ENCODE assay signal across 11 cellular contexts in the genomic region with DNA sequence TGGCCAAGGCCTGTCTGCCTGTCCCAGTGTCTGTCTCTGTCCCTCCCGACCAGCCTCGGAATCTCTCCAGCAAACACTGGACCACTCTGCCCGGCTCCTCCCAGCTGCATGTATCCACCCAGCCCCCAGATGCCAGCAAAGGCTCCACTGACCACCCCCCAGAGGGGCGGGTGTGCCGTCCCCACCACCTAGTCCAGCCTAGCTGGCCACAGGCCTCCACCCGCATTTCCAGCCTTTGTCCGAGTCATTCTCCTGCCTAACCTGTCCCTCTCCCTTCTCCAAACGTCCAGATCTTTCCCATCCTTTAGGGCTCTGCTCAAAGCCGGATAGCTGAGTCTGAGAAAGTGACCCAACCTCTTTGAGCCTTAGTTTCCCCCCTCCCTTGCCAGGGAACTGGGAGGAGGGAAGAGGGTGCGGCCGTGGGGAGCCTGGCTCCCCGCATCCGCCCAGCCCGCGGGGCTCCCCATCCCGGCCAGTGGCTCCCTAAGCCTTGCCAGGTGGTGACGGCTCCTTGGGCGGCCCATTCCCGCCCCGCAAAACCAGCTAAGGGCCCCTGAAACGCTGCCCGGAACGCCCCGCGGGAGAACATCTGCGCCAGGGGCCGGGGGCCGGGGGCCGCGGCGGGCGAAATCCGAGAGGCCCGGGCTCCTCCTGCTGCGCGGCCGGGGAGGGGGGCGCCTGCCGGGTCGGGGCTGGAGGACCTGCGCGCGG. TPM values are rescaled to one million over a fixed set of nuclear protein-coding genes. Genes with fewer than 3 reads are reported as not detected.
DNase-seq lines count a peak whose midpoint lies in the region; ATAC-seq and TF ChIP-seq lines count a peak whose summit lies in the region.
"Had no signal": no experiment of that assay in that cellular context is flagged by ENCODE, and none has a peak within 500 bp of the region (broad histone marks: within the 10 kb centered on the region; RNA-seq: fewer than 3 reads in every experiment).

No MANE protein-coding gene starts in this region.

- no peaks in the 10 kb centered on the region for H3K36me3 Mint-ChIP-seq in activated CD4-positive, alpha-beta memory T cell treated with anti-CD3 and anti-CD28 coated beads, Interleukin-2, amount 10 ng/mL, durations not matched to agents 7 days and 5 days (ENCODE audit: low read depth)
- no peaks in the 10 kb centered on the region for H3K36me3 Mint-ChIP-seq in activated CD4-positive, alpha-beta memory T cell treated with anti-CD3 and anti-CD28 coated beads for 36 hours
- peaks cover 8% of the 10 kb centered on the region for H3K36me3 Mint-ChIP-seq in T-helper 17 cell (ENCODE audit: low read depth)
- no peaks in the 10 kb centered on the region for H3K36me3 Mint-ChIP-seq in CD8-positive, alpha-beta memory T cell

- no peak overlapping the region; the same call in 1 of the 2 replicates for H3K9ac ChIP-seq in iPS-20b (ENCODE audit: low read depth, low read length)

- no peak overlapping the region for H3K27ac Mint-ChIP-seq in activated CD4-positive, alpha-beta memory T cell treated with anti-CD3 and anti-CD28 coated beads, Interleukin-2, amount 10 ng/mL, durations not matched to agents 7 days and 5 days
- H3K27ac Mint-ChIP-seq in activated CD4-positive, alpha-beta memory T cell treated with anti-CD3 and anti-CD28 coated beads for 36 hours = no peak overlapping the region
- H3K27ac Mint-ChIP-seq in T-helper 17 cell = no peak overlapping the region
- no peak overlapping the region for H3K27ac Mint-ChIP-seq in CD8-positive, alpha-beta memory T cell

- TF ChIP-seq POLR2A in testis (IDR thresholded peaks at IDR 0.05) = no peak

- CTCF ChIA-PET in activated CD4-positive, alpha-beta memory T cell treated with anti-CD3 and anti-CD28 coated beads, Interleukin-2, amount 10 ng/mL, durations not matched to agents 7 days and 5 days (lab: Charles Lee) = no interaction called here
- CTCF ChIA-PET in activated CD4-positive, alpha-beta memory T cell treated with anti-CD3 and anti-CD28 coated beads for 36 hours (lab: Charles Lee) = no interaction called here
- CTCF ChIA-PET in CD8-positive, alpha-beta memory T cell (lab: Charles Lee) = interaction anchor here (1.0 kb wide), 1 partner anchor 19 kb away, joined by 3 read pairs; no protein-coding TSS in a partner anchor

- DNase-seq in activated CD4-positive, alpha-beta memory T cell treated with anti-CD3 and anti-CD28 coated beads, Interleukin-2, amount 10 ng/mL, durations not matched to agents 7 days and 5 days = no peak
- no peak for DNase-seq in activated CD4-positive, alpha-beta memory T cell treated with anti-CD3 and anti-CD28 coated beads for 36 hours
- DNase-seq in T-helper 17 cell (no peak), testis (no peak), NCI-H1105 treated with DMSO at 0.1 percent for 48 hours (lab: John Stamatoyannopoulos, UW) (no peak), GM19238 (ENCODE audit: insufficient read length, low spot score) (no peak)
- DNase-seq in CD8-positive, alpha-beta memory T cell = no peak
- DNase-seq: MM.1S had no signal

- no peaks in the 10 kb centered on the region for H3K9me3 Mint-ChIP-seq in activated CD4-positive, alpha-beta memory T cell treated with anti-CD3 and anti-CD28 coated beads, Interleukin-2, amount 10 ng/mL, durations not matched to agents 7 days and 5 days
- H3K9me3 Mint-ChIP-seq in activated CD4-positive, alpha-beta memory T cell treated with anti-CD3 and anti-CD28 coated beads for 36 hours = no peaks in the 10 kb centered on the region
- H3K9me3 Mint-ChIP-seq in CD8-positive, alpha-beta memory T cell = peaks cover 0 to 4% (median 0%) of the 10 kb centered on the region in 5 donors

- TF ChIP-seq CTCF in testis (IDR thresholded peaks at IDR 0.05) = no peak

- H3K27me3 Mint-ChIP-seq in activated CD4-positive, alpha-beta memory T cell treated with anti-CD3 and anti-CD28 coated beads, Interleukin-2, amount 10 ng/mL, durations not matched to agents 7 days and 5 days = peaks cover 42% of the 10 kb centered on the region
- H3K27me3 Mint-ChIP-seq in activated CD4-positive, alpha-beta memory T cell treated with anti-CD3 and anti-CD28 coated beads for 36 hours = peaks cover 23% of the 10 kb centered on the region
- peaks cover 36% of the 10 kb centered on the region for H3K27me3 Mint-ChIP-seq in T-helper 17 cell
- H3K27me3 Mint-ChIP-seq in CD8-positive, alpha-beta memory T cell = peaks cover 23 to 47% of the 10 kb centered on the region in 2 donors

- no peak for ATAC-seq in T-helper 17 cell
- ATAC-seq: sciatic nerve had no signal

- H3K4me1 ChIP-seq in iPS-20b (ENCODE audit: insufficient read depth, low read length) (peaks cover 7% of the 10 kb centered on the region; the same call in 1 of the 2 replicates), testis (peaks cover 12% of the 10 kb centered on the region)
- no peaks in the 10 kb centered on the region for H3K4me1 ChIP-seq in CD8-positive, alpha-beta memory T cell (ENCODE audit: insufficient read depth, low read length)

- no peaks in the 10 kb centered on the region for H3K9me3 ChIP-seq in T-helper 17 cell (ENCODE audit: control insufficient read depth, low read length, poor library complexity, severe bottlenecking)
- H3K9me3 ChIP-seq in iPS-20b (ENCODE audit: insufficient read depth, low read depth, low read length) = no peaks in the 10 kb centered on the region
- H3K9me3 ChIP-seq in testis = no peaks in the 10 kb centered on the region
- no peaks in the 10 kb centered on the region for H3K9me3 ChIP-seq in CD8-positive, alpha-beta memory T cell (ENCODE audit: low read length)

- H3K27ac ChIP-seq in iPS-20b (ENCODE audit: low read length) = no peak overlapping the region
- peak overlapping the region; percentile 16 to 61 for H3K27ac ChIP-seq in testis
- no peak overlapping the region for H3K27ac ChIP-seq in CD8-positive, alpha-beta memory T cell (ENCODE audit: low read depth, low read length)

- H3K4me3 Mint-ChIP-seq in activated CD4-positive, alpha-beta memory T cell treated with anti-CD3 and anti-CD28 coated beads, Interleukin-2, amount 10 ng/mL, durations not matched to agents 7 days and 5 days = peak overlapping the region; percentile 17
- H3K4me3 Mint-ChIP-seq in activated CD4-positive, alpha-beta memory T cell treated with anti-CD3 and anti-CD28 coated beads for 36 hours = no peak overlapping the region
- peak overlapping the region; percentile 41 for H3K4me3 Mint-ChIP-seq in T-helper 17 cell
- H3K4me3 Mint-ChIP-seq in CD8-positive, alpha-beta memory T cell = peak overlapping the region in 3 of 7 donors; percentile 9 to 24 (median 23)
- H3K4me3 Mint-ChIP-seq: mesothelial cell of epicardium had no signal

- POLR2A ChIA-PET in activated CD4-positive, alpha-beta memory T cell treated with anti-CD3 and anti-CD28 coated beads, Interleukin-2, amount 10 ng/mL, durations not matched to agents 7 days and 5 days (lab: Charles Lee) = interaction anchor here (0.6 to 1.0 kb wide), 3 partner anchors 12 to 94 kb away, joined by 3 read pairs; no protein-coding TSS in a partner anchor
- POLR2A ChIA-PET in activated CD4-positive, alpha-beta memory T cell treated with anti-CD3 and anti-CD28 coated beads for 36 hours (lab: Charles Lee) = no interaction called here
- POLR2A ChIA-PET in CD8-positive, alpha-beta memory T cell (lab: Charles Lee) = no interaction called here

- no peaks in the 10 kb centered on the region for H3K36me3 ChIP-seq in iPS-20b (ENCODE audit: insufficient read depth, low read depth, low read length)
- H3K36me3 ChIP-seq in testis (ENCODE audit: low read depth, missing control alignments) = no peaks in the 10 kb centered on the region
- H3K36me3 ChIP-seq in CD8-positive, alpha-beta memory T cell (ENCODE audit: insufficient read depth, low read length) = no peaks in the 10 kb centered on the region

- intact Hi-C loops in activated CD4-positive, alpha-beta memory T cell treated with anti-CD3 and anti-CD28 coated beads for 36 hours (cut with micrococcal nuclease) = loop anchor here (1.0 kb wide), 1 partner anchor 45 kb away; no protein-coding TSS in a partner anchor
- intact Hi-C loops in testis (cut with DNase I; ENCODE audit: low total_unique reads) = no loop called here

- H3K27me3 ChIP-seq in iPS-20b (ENCODE audit: insufficient read depth, low read length) (peaks cover 23% of the 10 kb centered on the region), testis (no peaks in the 10 kb centered on the region)
- H3K27me3 ChIP-seq in CD8-positive, alpha-beta memory T cell (ENCODE audit: insufficient read depth, low read length, poor library complexity, severe bottlenecking) = peaks cover 8% of the 10 kb centered on the region

- 18 to 33% methylated on average over 9 to 42 of the region's 43 CpGs for WGBS in testis, 2 donors

- peaks cover 10% of the 10 kb centered on the region for H3K4me1 Mint-ChIP-seq in activated CD4-positive, alpha-beta memory T cell treated with anti-CD3 and anti-CD28 coated beads, Interleukin-2, amount 10 ng/mL, durations not matched to agents 7 days and 5 days
- peaks cover 2% of the 10 kb centered on the region for H3K4me1 Mint-ChIP-seq in activated CD4-positive, alpha-beta memory T cell treated with anti-CD3 and anti-CD28 coated beads for 36 hours (ENCODE audit: low read depth)
- H3K4me1 Mint-ChIP-seq in T-helper 17 cell = peaks cover 8% of the 10 kb centered on the region
- peaks cover 2 to 8% (median 3%) of the 10 kb centered on the region in 3 donors for H3K4me1 Mint-ChIP-seq in CD8-positive, alpha-beta memory T cell

- peak overlapping the region; percentile 27; the same call in 1 of the 2 replicates for H3K4me3 ChIP-seq in iPS-20b (ENCODE audit: low read length)
- H3K4me3 ChIP-seq in testis = peak overlapping the region; percentile 38 to 42
- no peak overlapping the region for H3K4me3 ChIP-seq in CD8-positive, alpha-beta memory T cell (ENCODE audit: low read length)

RNA-seq across cellular contexts. Expression of a gene that starts 34.6 kb away (rescaled TPM):
- 10 to 100 TPM; 11.2 to 12.3 TPM for total RNA-seq in activated CD4-positive, alpha-beta memory T cell treated with anti-CD3 and anti-CD28 coated beads, Interleukin-2, amount 10 ng/mL, durations not matched to agents 7 days and 5 days
- 10 to 100 TPM; 15.2 to 17.5 TPM for total RNA-seq in activated CD4-positive, alpha-beta memory T cell treated with anti-CD3 and anti-CD28 coated beads for 36 hours
- 10 to 100 TPM in 1 of 2 donors, 1 to 10 TPM in 1; 3.3 to 17.6 TPM for total RNA-seq in T-helper 17 cell
- 100 to 1,000 TPM in 1 of 2 donors, 10 to 100 TPM in 1; 88.7 to 153 TPM for total RNA-seq in testis
- polyA plus RNA-seq in testis (ENCODE audit: insufficient read depth, low read depth, low replicate concordance) = 21.0 TPM
- 10 to 100 TPM; 10.1 to 12.1 TPM for total RNA-seq in CD8-positive, alpha-beta memory T cell
- 1.3 TPM for polyA plus RNA-seq in CD8-positive, alpha-beta memory T cell

RNA-seq across cellular contexts. Expression of a gene that starts 48.3 kb away (rescaled TPM):
- 10 to 100 TPM; 22.1 to 23.4 TPM for total RNA-seq in activated CD4-positive, alpha-beta memory T cell treated with anti-CD3 and anti-CD28 coated beads, Interleukin-2, amount 10 ng/mL, durations not matched to agents 7 days and 5 days
- 10 to 100 TPM; 14.1 to 14.3 TPM for total RNA-seq in activated CD4-positive, alpha-beta memory T cell treated with anti-CD3 and anti-CD28 coated beads for 36 hours
- 10 to 100 TPM; 17.9 to 33.5 TPM for total RNA-seq in T-helper 17 cell
- 10 to 100 TPM; 33.9 to 37.8 TPM for total RNA-seq in testis
- 33.8 TPM for polyA plus RNA-seq in testis (ENCODE audit: insufficient read depth, low read depth, low replicate concordance)
- total RNA-seq in CD8-positive, alpha-beta memory T cell = 10 to 100 TPM; 14.5 to 14.9 TPM
- 1.1 TPM for polyA plus RNA-seq in CD8-positive, alpha-beta memory T cell

Comparison
In these comparisons a context has a peak if more than half of its experiments do, and no peak if none do; other contexts are left out.
1. H3K27ac ChIP-seq: peak in testis (2 of 2); none in iPS-20b (single experiment) and CD8-positive, alpha-beta memory T cell (single experiment).
2. RNA of a gene that starts 34.6 kb away (total RNA-seq): 88.7 to 153 TPM in testis; 3.3 to 17.6 TPM in T-helper 17 cell, 15.2 to 17.5 TPM in activated CD4-positive, alpha-beta memory T cell treated with anti-CD3 and anti-CD28 coated beads for 36 hours, 11.2 to 12.3 TPM in activated CD4-positive, alpha-beta memory T cell treated with anti-CD3 and anti-CD28 coated beads, Interleukin-2, amount 10 ng/mL, durations not matched to agents 7 days and 5 days and 10.1 to 12.1 TPM in CD8-positive, alpha-beta memory T cell; every median in the first group is over 4 times any median in the second.